ENCODE assay signal across 12 cellular contexts in genomic region chr11:64848214-64848778, GRCh38. TPM values are rescaled to one million over a fixed set of nuclear protein-coding genes. Genes with fewer than 3 reads are reported as not detected.
DNase-seq lines count a peak whose midpoint lies in the region; ATAC-seq and TF ChIP-seq lines count a peak whose summit lies in the region.
"Had no signal": no experiment of that assay in that cellular context is flagged by ENCODE, and none has a peak within 500 bp of the region (broad histone marks: within the 10 kb centered on the region; RNA-seq: fewer than 3 reads in every experiment).

No MANE protein-coding gene starts in this region.

- POLR2A ChIA-PET in Panc1 (lab: Charles Lee): interaction anchor here (1.3 kb wide), 1 partner anchor 29 kb away, joined by 4 read pairs; no protein-coding TSS in a partner anchor

- TF ChIP-seq EP300 in transverse colon (IDR thresholded peaks at IDR 0.05; ENCODE audit: low read depth): no peak

- intact Hi-C loops in Panc1 (cut with micrococcal nuclease; ENCODE audit: unreplicated experiment): loop anchor here (5.0 to 10.0 kb wide), 3 partner anchors 149 to 267 kb away; partner anchors contain the start of genes BATF2, SNX15, TM7SF2 and ZNHIT2
- intact Hi-C loops in transverse colon (cut with DNase I; ENCODE audit: low total_unique reads): loop anchor here (5.0 kb wide), 1 partner anchor 49 kb away; no protein-coding TSS in a partner anchor

- no peaks in the 10 kb centered on the region for H3K36me3 Mint-ChIP-seq in activated naive CD8-positive, alpha-beta T cell
- H3K36me3 Mint-ChIP-seq in activated naive CD8-positive, alpha-beta T cell treated with anti-CD3 and anti-CD28 coated beads for 36 hours: peaks cover 7% of the 10 kb centered on the region
- H3K36me3 Mint-ChIP-seq: mesothelial cell of epicardium had no signal

- no peaks in the 10 kb centered on the region; the same call in 1 of the 2 replicates for H3K36me3 ChIP-seq in Panc1 (ENCODE audit: control insufficient read depth, insufficient read depth, low read length)
- no peaks in the 10 kb centered on the region for H3K36me3 ChIP-seq in transverse colon

- DNase-seq in activated naive CD8-positive, alpha-beta T cell treated with anti-CD3 and anti-CD28 coated beads for 36 hours: no peak
- DNase-seq in Panc1 (ENCODE audit: low read depth, low spot score) (no peak), germinal center (ENCODE audit: low spot score) (peak; percentile 34), transverse colon (no peak), COLO668 (lab: John Stamatoyannopoulos, UW; ENCODE audit: unreplicated experiment) (no peak), NCI-H1436 treated with DMSO at 0.1 percent for 48 hours (lab: John Stamatoyannopoulos, UW) (no peak)
- DNase-seq: hypothalamus, NCI-H146 had no signal

- H3K4me1 ChIP-seq in Panc1 (ENCODE audit: control insufficient read depth, insufficient read depth, low read length): peaks cover 63% of the 10 kb centered on the region
- H3K4me1 ChIP-seq in transverse colon: peaks cover 26 to 67% (median 43%) of the 10 kb centered on the region in 4 donors

- peaks cover 66% of the 10 kb centered on the region for H3K4me1 Mint-ChIP-seq in activated naive CD8-positive, alpha-beta T cell (ENCODE audit: low read depth)
- peaks cover 61% of the 10 kb centered on the region for H3K4me1 Mint-ChIP-seq in activated naive CD8-positive, alpha-beta T cell treated with anti-CD3 and anti-CD28 coated beads for 36 hours

- WGBS in transverse colon (ENCODE audit: low coverage in 1 of 2), 2 donors: 74% methylated on average over 6 of the region's 6 CpGs; no CpG with 5 or more reads in 1 of the 2 donors

- no peaks in the 10 kb centered on the region for H3K27me3 Mint-ChIP-seq in activated naive CD8-positive, alpha-beta T cell
- no peaks in the 10 kb centered on the region for H3K27me3 Mint-ChIP-seq in activated naive CD8-positive, alpha-beta T cell treated with anti-CD3 and anti-CD28 coated beads for 36 hours

- H3K27ac Mint-ChIP-seq in activated naive CD8-positive, alpha-beta T cell: peak overlapping the region; percentile 72
- no peak overlapping the region for H3K27ac Mint-ChIP-seq in activated naive CD8-positive, alpha-beta T cell treated with anti-CD3 and anti-CD28 coated beads for 36 hours
- H3K27ac Mint-ChIP-seq: mesothelial cell of epicardium had no signal

- no TSS peak for BruUV-seq in Panc1 (replicated peaks; lab: Mats Ljungman, UMichigan)

- no peak overlapping the region for H3K4me3 ChIP-seq in Panc1 (ENCODE audit: low read depth in 2 of 2, low read length in 2 of 2)
- H3K4me3 ChIP-seq in transverse colon: no peak overlapping the region

- ATAC-seq in Panc1 (no peak), GM18867 (IDR thresholded peaks at IDR 0.05; ENCODE audit: unreplicated experiment) (no peak)
- ATAC-seq: sciatic nerve had no signal

- no peaks in the 10 kb centered on the region for H3K27me3 ChIP-seq in Panc1 (ENCODE audit: control insufficient read depth, insufficient read depth, low read length)
- no peaks in the 10 kb centered on the region for H3K27me3 ChIP-seq in transverse colon

- H3K9me3 Mint-ChIP-seq in activated naive CD8-positive, alpha-beta T cell (ENCODE audit: low read depth): no peaks in the 10 kb centered on the region
- no peaks in the 10 kb centered on the region for H3K9me3 Mint-ChIP-seq in activated naive CD8-positive, alpha-beta T cell treated with anti-CD3 and anti-CD28 coated beads for 36 hours
- H3K9me3 Mint-ChIP-seq: mesothelial cell of epicardium had no signal

- no peaks in the 10 kb centered on the region for H3K9me3 ChIP-seq in Panc1 (ENCODE audit: control insufficient read depth, insufficient read depth, low read depth, low read length)
- no peaks in the 10 kb centered on the region for H3K9me3 ChIP-seq in transverse colon

- in situ Hi-C loops in Panc1 (cut with HindIII; ENCODE audit: low pct_unique_long_range_greater_than_20kb, low sequenced_read_pairs) (no loop called here), transverse colon (cut with MboI; ENCODE audit: low pct_ligation_motif_present in 1 of 4, low pct_unique_long_range_greater_than_20kb in 1 of 4, low sequenced_read_pairs in 3 of 4) (loop anchor here (5.0 to 10.0 kb wide), 3 partner anchors 34 to 47 kb away; no protein-coding TSS in a partner anchor)

- no peak overlapping the region for H3K4me3 Mint-ChIP-seq in activated naive CD8-positive, alpha-beta T cell
- H3K4me3 Mint-ChIP-seq in activated naive CD8-positive, alpha-beta T cell treated with anti-CD3 and anti-CD28 coated beads for 36 hours: no peak overlapping the region
- H3K4me3 Mint-ChIP-seq: mesothelial cell of epicardium had no signal

- H3K27ac ChIP-seq in Panc1 (ENCODE audit: low read length) (peak overlapping the region; percentile 81), transverse colon (peak overlapping the region; percentile 66 to 96 (median 94))

- CTCF ChIA-PET in Panc1 (lab: Charles Lee): interaction anchor here (0.5 to 3.2 kb wide), 12 partner anchors 12 to 228 kb away, joined by 3 to 16 read pairs (median 4); partner anchors contain the start of genes ARL2 and EHD1

- TF ChIP-seq CTCF in Panc1 (IDR thresholded peaks at IDR 0.05) (no peak), transverse colon (IDR thresholded peaks at IDR 0.05) (no peak)

- no peak for TF ChIP-seq POLR2A in transverse colon (IDR thresholded peaks at IDR 0.05)

RNA-seq across cellular contexts. Expression of gene CDC42BPG, which starts 3.8 kb away (rescaled TPM):
- under 1 TPM; 0.46 to 0.54 TPM for total RNA-seq in activated naive CD8-positive, alpha-beta T cell treated with anti-CD3 and anti-CD28 coated beads for 36 hours
- 4.1 TPM for total RNA-seq in Panc1 (2021; ENCODE audit: unreplicated experiment)
- polyA plus RNA-seq in Panc1 (2012; ENCODE audit: insufficient read length): 3.1 TPM
- 10 to 100 TPM; 32.6 to 82.3 (median 46.9) TPM for total RNA-seq in transverse colon

RNA-seq across cellular contexts. Expression of gene EHD1, which starts 30.1 kb away (rescaled TPM):
- total RNA-seq in activated naive CD8-positive, alpha-beta T cell treated with anti-CD3 and anti-CD28 coated beads for 36 hours: 100 to 1,000 TPM; 103 to 112 TPM
- total RNA-seq in Panc1 (2021; ENCODE audit: unreplicated experiment): 186 TPM
- 280 TPM for polyA plus RNA-seq in Panc1 (2012; ENCODE audit: insufficient read length)
- 100 to 1,000 TPM in 2 of 4 donors, 10 to 100 TPM in 2; 67.9 to 202 (median 116) TPM for total RNA-seq in transverse colon

RNA-seq across cellular contexts. Expression of gene MEN1, which starts 37.9 kb away (rescaled TPM):
- 10 to 100 TPM; 35.8 to 37.0 TPM for total RNA-seq in activated naive CD8-positive, alpha-beta T cell treated with anti-CD3 and anti-CD28 coated beads for 36 hours
- 54.5 TPM for total RNA-seq in Panc1 (2021; ENCODE audit: unreplicated experiment)
- 84.8 TPM for polyA plus RNA-seq in Panc1 (2012; ENCODE audit: insufficient read length)
- total RNA-seq in transverse colon: 10 to 100 TPM; 19.5 to 30.3 (median 25.4) TPM

RNA-seq across cellular contexts. Expression of gene MAP4K2, which starts 45.3 kb away (rescaled TPM):
- 10 to 100 TPM; 60.4 to 63.8 TPM for total RNA-seq in activated naive CD8-positive, alpha-beta T cell treated with anti-CD3 and anti-CD28 coated beads for 36 hours
- total RNA-seq in Panc1 (2021; ENCODE audit: unreplicated experiment) (46.4 TPM), transverse colon (100 to 1,000 TPM in 2 of 4 donors, 10 to 100 TPM in 2; 10.1 to 369 (median 90.9) TPM)
- polyA plus RNA-seq in Panc1 (2012; ENCODE audit: insufficient read length): 57.8 TPM
